16 cellular contexts compared by ENCODE assay signal in genomic region chr10:88943778-88944177, GRCh38.
"Had no signal": no experiment of that assay in that cellular context is flagged by ENCODE, and none has a peak within 500 bp of the region (broad histone marks: within the 10 kb centered on the region; RNA-seq: fewer than 3 reads in every experiment).

No MANE protein-coding gene starts in this region.

- FAIRE-seq: urothelium cell line had no signal

- H3K9me3 ChIP-seq: gastrocnemius medialis, neutrophil had no signal

- H3K27me3 ChIP-seq: gastrocnemius medialis, neutrophil had no signal

- H3K4me3 ChIP-seq: gastrocnemius medialis, smooth muscle cell had no signal

- H3K36me3 ChIP-seq: gastrocnemius medialis, neutrophil had no signal

- H3K4me1 ChIP-seq: gastrocnemius medialis had no signal

- H3K27ac ChIP-seq: neutrophil had no signal

- DNase-seq: activated CD4-positive, alpha-beta memory T cell treated with anti-CD3 and anti-CD28 coated beads, Interleukin-2, amount 10 ng/mL, durations not matched to agents 7 days and 5 days; activated CD4-positive, alpha-beta T cell treated with anti-CD3 and anti-CD28 coated beads, Interleukin-2, amount 10 ng/mL, durations not matched to agents 24 days and 14 days; activated gamma-delta T cell; activated naive CD4-positive, alpha-beta T cell treated with anti-CD3 and anti-CD28 coated beads, Interleukin-2, amount 50 U/mL, for 16 hours; activated naive CD8-positive, alpha-beta T cell treated with anti-CD3 and anti-CD28 coated beads, Interleukin-2, amount 50 U/mL, for 24 hours; effector memory CD4-positive, alpha-beta T cell; gastrocnemius medialis; head of caudate nucleus; hypothalamus; stimulated activated CD4-positive, alpha-beta T cell treated with anti-CD3 and anti-CD28 coated beads, Interleukin-15, amount 100 ng/mL, for 24 hours; stimulated activated CD8-positive, alpha-beta memory T cell treated with anti-CD3 and anti-CD28 coated beads, Interleukin-4, amount 100 ng/mL, for 48 hours; stimulated activated naive B cell treated with anti-CD40 and anti-IgM and Interleukin-4, amounts not matched to agents 10 μg/mL and 1 μg/mL and 100 μg/mL, for 72 hours had no signal

- ATAC-seq: activated naive CD8-positive, alpha-beta T cell treated with anti-CD3 and anti-CD28 coated beads, Interleukin-2, amount 50 U/mL, for 24 hours; gastrocnemius medialis; sciatic nerve had no signal
